ENCODE assay signal across 1 cellular context in the genomic region with DNA sequence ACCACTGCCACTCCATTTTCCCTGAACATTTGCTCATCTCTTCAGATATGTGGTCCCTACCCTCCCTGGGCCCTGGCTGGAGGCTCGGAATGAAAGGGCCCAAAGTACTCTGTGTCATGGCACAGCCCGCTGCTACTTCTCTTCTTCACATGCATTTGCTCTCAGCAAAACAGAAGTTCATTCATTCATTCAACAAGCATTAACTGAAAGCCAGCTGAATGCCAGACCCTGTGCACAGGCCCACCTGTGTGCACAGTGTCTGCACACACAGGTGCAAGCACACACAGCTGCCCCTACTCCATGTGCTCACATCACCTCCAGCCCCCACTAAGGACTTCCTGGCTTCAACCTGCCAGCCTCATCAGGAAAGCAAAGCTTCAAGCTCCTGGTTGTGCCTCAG.
TF ChIP-seq lines count a peak whose summit lies in the region.

No MANE protein-coding gene starts in this region.

TF ChIP-seq in H1, 55 proteins besides CTCF, POLR2A, EP300 and RAD21:
- TF ChIP-seq EZH2 (IDR thresholded peaks at IDR 0.05; ENCODE audit: low read depth, low read length, severe bottlenecking) (no peak), RFX5 (IDR thresholded peaks at IDR 0.05; ENCODE audit: borderline replicate concordance, low read depth, low read length) (no peak), TAF1 (IDR thresholded peaks at IDR 0.05; ENCODE audit: low read depth, low read length) (no peak), POLR2AphosphoS5 (IDR thresholded peaks at IDR 0.05; ENCODE audit: low read depth, low read length) (no peak)
- TF ChIP-seq, protein P1, sequence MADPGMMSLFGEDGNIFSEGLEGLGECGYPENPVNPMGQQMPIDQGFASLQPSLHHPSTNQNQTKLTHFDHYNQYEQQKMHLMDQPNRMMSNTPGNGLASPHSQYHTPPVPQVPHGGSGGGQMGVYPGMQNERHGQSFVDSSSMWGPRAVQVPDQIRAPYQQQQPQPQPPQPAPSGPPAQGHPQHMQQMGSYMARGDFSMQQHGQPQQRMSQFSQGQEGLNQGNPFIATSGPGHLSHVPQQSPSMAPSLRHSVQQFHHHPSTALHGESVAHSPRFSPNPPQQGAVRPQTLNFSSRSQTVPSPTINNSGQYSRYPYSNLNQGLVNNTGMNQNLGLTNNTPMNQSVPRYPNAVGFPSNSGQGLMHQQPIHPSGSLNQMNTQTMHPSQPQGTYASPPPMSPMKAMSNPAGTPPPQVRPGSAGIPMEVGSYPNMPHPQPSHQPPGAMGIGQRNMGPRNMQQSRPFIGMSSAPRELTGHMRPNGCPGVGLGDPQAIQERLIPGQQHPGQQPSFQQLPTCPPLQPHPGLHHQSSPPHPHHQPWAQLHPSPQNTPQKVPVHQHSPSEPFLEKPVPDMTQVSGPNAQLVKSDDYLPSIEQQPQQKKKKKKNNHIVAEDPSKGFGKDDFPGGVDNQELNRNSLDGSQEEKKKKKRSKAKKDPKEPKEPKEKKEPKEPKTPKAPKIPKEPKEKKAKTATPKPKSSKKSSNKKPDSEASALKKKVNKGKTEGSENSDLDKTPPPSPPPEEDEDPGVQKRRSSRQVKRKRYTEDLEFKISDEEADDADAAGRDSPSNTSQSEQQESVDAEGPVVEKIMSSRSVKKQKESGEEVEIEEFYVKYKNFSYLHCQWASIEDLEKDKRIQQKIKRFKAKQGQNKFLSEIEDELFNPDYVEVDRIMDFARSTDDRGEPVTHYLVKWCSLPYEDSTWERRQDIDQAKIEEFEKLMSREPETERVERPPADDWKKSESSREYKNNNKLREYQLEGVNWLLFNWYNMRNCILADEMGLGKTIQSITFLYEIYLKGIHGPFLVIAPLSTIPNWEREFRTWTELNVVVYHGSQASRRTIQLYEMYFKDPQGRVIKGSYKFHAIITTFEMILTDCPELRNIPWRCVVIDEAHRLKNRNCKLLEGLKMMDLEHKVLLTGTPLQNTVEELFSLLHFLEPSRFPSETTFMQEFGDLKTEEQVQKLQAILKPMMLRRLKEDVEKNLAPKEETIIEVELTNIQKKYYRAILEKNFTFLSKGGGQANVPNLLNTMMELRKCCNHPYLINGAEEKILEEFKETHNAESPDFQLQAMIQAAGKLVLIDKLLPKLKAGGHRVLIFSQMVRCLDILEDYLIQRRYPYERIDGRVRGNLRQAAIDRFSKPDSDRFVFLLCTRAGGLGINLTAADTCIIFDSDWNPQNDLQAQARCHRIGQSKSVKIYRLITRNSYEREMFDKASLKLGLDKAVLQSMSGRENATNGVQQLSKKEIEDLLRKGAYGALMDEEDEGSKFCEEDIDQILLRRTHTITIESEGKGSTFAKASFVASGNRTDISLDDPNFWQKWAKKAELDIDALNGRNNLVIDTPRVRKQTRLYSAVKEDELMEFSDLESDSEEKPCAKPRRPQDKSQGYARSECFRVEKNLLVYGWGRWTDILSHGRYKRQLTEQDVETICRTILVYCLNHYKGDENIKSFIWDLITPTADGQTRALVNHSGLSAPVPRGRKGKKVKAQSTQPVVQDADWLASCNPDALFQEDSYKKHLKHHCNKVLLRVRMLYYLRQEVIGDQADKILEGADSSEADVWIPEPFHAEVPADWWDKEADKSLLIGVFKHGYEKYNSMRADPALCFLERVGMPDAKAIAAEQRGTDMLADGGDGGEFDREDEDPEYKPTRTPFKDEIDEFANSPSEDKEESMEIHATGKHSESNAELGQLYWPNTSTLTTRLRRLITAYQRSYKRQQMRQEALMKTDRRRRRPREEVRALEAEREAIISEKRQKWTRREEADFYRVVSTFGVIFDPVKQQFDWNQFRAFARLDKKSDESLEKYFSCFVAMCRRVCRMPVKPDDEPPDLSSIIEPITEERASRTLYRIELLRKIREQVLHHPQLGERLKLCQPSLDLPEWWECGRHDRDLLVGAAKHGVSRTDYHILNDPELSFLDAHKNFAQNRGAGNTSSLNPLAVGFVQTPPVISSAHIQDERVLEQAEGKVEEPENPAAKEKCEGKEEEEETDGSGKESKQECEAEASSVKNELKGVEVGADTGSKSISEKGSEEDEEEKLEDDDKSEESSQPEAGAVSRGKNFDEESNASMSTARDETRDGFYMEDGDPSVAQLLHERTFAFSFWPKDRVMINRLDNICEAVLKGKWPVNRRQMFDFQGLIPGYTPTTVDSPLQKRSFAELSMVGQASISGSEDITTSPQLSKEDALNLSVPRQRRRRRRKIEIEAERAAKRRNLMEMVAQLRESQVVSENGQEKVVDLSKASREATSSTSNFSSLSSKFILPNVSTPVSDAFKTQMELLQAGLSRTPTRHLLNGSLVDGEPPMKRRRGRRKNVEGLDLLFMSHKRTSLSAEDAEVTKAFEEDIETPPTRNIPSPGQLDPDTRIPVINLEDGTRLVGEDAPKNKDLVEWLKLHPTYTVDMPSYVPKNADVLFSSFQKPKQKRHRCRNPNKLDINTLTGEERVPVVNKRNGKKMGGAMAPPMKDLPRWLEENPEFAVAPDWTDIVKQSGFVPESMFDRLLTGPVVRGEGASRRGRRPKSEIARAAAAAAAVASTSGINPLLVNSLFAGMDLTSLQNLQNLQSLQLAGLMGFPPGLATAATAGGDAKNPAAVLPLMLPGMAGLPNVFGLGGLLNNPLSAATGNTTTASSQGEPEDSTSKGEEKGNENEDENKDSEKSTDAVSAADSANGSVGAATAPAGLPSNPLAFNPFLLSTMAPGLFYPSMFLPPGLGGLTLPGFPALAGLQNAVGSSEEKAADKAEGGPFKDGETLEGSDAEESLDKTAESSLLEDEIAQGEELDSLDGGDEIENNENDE (IDR thresholded peaks at IDR 0.05; ENCODE audit: insufficient replicate concordance, low read length) = no peak
- TF ChIP-seq, protein P2, sequence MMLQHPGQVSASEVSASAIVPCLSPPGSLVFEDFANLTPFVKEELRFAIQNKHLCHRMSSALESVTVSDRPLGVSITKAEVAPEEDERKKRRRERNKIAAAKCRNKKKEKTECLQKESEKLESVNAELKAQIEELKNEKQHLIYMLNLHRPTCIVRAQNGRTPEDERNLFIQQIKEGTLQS (IDR thresholded peaks at IDR 0.05; ENCODE audit: insufficient read depth, low read depth, low read length) = no peak
